Comparison of ENCODE assay signal across 11 cellular contexts in genomic region chr17:4795168-4795567, GRCh38. TPM values are rescaled to one million over a fixed set of nuclear protein-coding genes. Genes with fewer than 3 reads are reported as not detected.
DNase-seq lines count a peak whose midpoint lies in the region; ATAC-seq and TF ChIP-seq lines count a peak whose summit lies in the region.
"Had no signal": no experiment of that assay in that cellular context is flagged by ENCODE, and none has a peak within 500 bp of the region (broad histone marks: within the 10 kb centered on the region; RNA-seq: fewer than 3 reads in every experiment).

No MANE protein-coding gene starts in this region.

- H3K79me2 ChIP-seq in OCI-LY3 (ENCODE audit: low read length) (peaks cover 11% of the 10 kb centered on the region), neural progenitor cell (ENCODE audit: low read depth) (peaks cover 18% of the 10 kb centered on the region)

- H2AFZ ChIP-seq in OCI-LY3 (ENCODE audit: low read depth, low read length) (peak overlapping the region; percentile 62), neural progenitor cell (replicated peaks) (peak overlapping the region; percentile 93)

- no peak for ATAC-seq in GM18520 (IDR thresholded peaks at IDR 0.05; ENCODE audit: unreplicated experiment)
- no peak for ATAC-seq in GM18502 (IDR thresholded peaks at IDR 0.05; ENCODE audit: poor library complexity, unreplicated experiment)

- no peaks in the 10 kb centered on the region; the same call in 1 of the 2 replicates for H3K27me3 ChIP-seq in OCI-LY3 (ENCODE audit: low read depth, low read length)
- H3K27me3 ChIP-seq in neural progenitor cell: peaks cover 33% of the 10 kb centered on the region

- peak overlapping the region in 5 of 7 donors; percentile 69 to 97 (median 89) for H3K27ac Mint-ChIP-seq in CD14-positive monocyte
- H3K27ac Mint-ChIP-seq in chondrocyte (ENCODE audit: unreplicated experiment): peak overlapping the region; percentile 95
- peak overlapping the region; percentile 92 for H3K27ac Mint-ChIP-seq in neural progenitor cell

- H3K27me3 Mint-ChIP-seq in CD14-positive monocyte (ENCODE audit: low read depth in 3 of 3): peaks cover 10 to 23% (median 22%) of the 10 kb centered on the region in 3 donors
- no peaks in the 10 kb centered on the region for H3K27me3 Mint-ChIP-seq in chondrocyte (ENCODE audit: low read depth)
- H3K27me3 Mint-ChIP-seq in neural progenitor cell (ENCODE audit: insufficient read depth, low read depth): peaks cover 16% of the 10 kb centered on the region

- 0 out of 2 replicates have a peak, but pooled peaks cover 4% of the 10 kb centered on the region for H3K9me3 ChIP-seq in OCI-LY3 (ENCODE audit: insufficient read depth, low read length)
- no peaks in the 10 kb centered on the region for H3K9me3 ChIP-seq in neural progenitor cell (ENCODE audit: low read depth)

- intact Hi-C loops in CD14-positive monocyte (cut with micrococcal nuclease): loop anchor here (5.0 to 10.0 kb wide), 4 partner anchors 42 to 83 kb away; partner anchors contain the start of genes ARRB2 (in 1 of the 2) and MED11 (in 1 of the 2)

- H3K4me2 ChIP-seq in OCI-LY3 (ENCODE audit: low read length) (peak overlapping the region; percentile 29), neural progenitor cell (no peak overlapping the region)

- no peaks in the 10 kb centered on the region for H3K36me3 ChIP-seq in OCI-LY3 (replicated peaks; ENCODE audit: low read depth, low read length)
- no peaks in the 10 kb centered on the region for H3K36me3 ChIP-seq in neural progenitor cell

- H3K4me3 Mint-ChIP-seq in CD14-positive monocyte: no peak overlapping the region
- no peak overlapping the region for H3K4me3 Mint-ChIP-seq in chondrocyte (ENCODE audit: unreplicated experiment)
- H3K4me3 Mint-ChIP-seq in neural progenitor cell: peak overlapping the region; percentile 98

- H4K20me1 ChIP-seq in OCI-LY3 (ENCODE audit: insufficient read depth, low read length) (no peaks in the 10 kb centered on the region), neural progenitor cell (ENCODE audit: low read depth) (peaks cover 11% of the 10 kb centered on the region)

- H3K36me3 Mint-ChIP-seq in CD14-positive monocyte (peaks cover 15 to 22% of the 10 kb centered on the region in 2 donors), chondrocyte (ENCODE audit: low read depth) (peaks cover 8% of the 10 kb centered on the region), neural progenitor cell (peaks cover 10% of the 10 kb centered on the region)

- no peak for DNase-seq in CD14-positive monocyte (ENCODE audit: low spot score)
- no peak for DNase-seq in chondrocyte (ENCODE audit: low spot score)
- DNase-seq in neural progenitor cell (ENCODE audit: low spot score): no peak
- DNase-seq in NCI-H524 (lab: John Stamatoyannopoulos, UW): no peak
- DNase-seq in stimulated activated CD4-positive, alpha-beta T cell treated with anti-CD3 and anti-CD28 coated beads, Interleukin-2, amount 100 ng/mL, for 24 hours: no peak

- H3K9me3 Mint-ChIP-seq in CD14-positive monocyte (peaks cover 0 to 3% (median 0%) of the 10 kb centered on the region in 7 donors), chondrocyte (ENCODE audit: low read depth) (no peaks in the 10 kb centered on the region), neural progenitor cell (no peaks in the 10 kb centered on the region)

- H3K27ac ChIP-seq in OCI-LY3 (ENCODE audit: low read length): no peak overlapping the region
- no peak overlapping the region for H3K27ac ChIP-seq in neural progenitor cell

- H3K4me3 ChIP-seq in OCI-LY3 (ENCODE audit: low read length): peak overlapping the region; percentile 98
- H3K4me3 ChIP-seq in neural progenitor cell: no peak overlapping the region

- TF ChIP-seq CTCF in CD14-positive monocyte (IDR thresholded peaks at IDR 0.05) (no peak), OCI-LY3 (IDR thresholded peaks at IDR 0.05; ENCODE audit: low read depth, low read length) (no peak), chondrocyte (IDR thresholded peaks at IDR 0.05) (no peak), neural progenitor cell (IDR thresholded peaks at IDR 0.05) (no peak)

- peaks cover 9% of the 10 kb centered on the region for H3F3A ChIP-seq in neural progenitor cell (ENCODE audit: low read depth)

- H3K9ac ChIP-seq in OCI-LY3 (ENCODE audit: low read length) (no peak overlapping the region), neural progenitor cell (no peak overlapping the region)

- H3K4me1 Mint-ChIP-seq in CD14-positive monocyte: peaks cover 23% of the 10 kb centered on the region
- peaks cover 19% of the 10 kb centered on the region for H3K4me1 Mint-ChIP-seq in chondrocyte (ENCODE audit: low read depth)
- peaks cover 13% of the 10 kb centered on the region for H3K4me1 Mint-ChIP-seq in neural progenitor cell

- H3K4me1 ChIP-seq in OCI-LY3 (ENCODE audit: low read length) (peaks cover 3% of the 10 kb centered on the region; the same call in 1 of the 2 replicates), neural progenitor cell (peaks cover 5% of the 10 kb centered on the region)

RNA-seq across cellular contexts. Expression of gene PSMB6, which starts 0.8 kb away (rescaled TPM):
- 100 to 1,000 TPM; 361 to 364 TPM for polyA plus RNA-seq in CD14-positive monocyte
- total RNA-seq in chondrocyte: 110 to 146 TPM (median 113 TPM) in 3 replicates
- total RNA-seq in neural progenitor cell (ENCODE audit: low replicate concordance): 144 and 199 TPM in 2 replicates

RNA-seq across cellular contexts. Expression of gene GLTPD2, which starts 6.4 kb away (rescaled TPM):
- 1 to 10 TPM; 1.5 to 2.1 TPM for polyA plus RNA-seq in CD14-positive monocyte
- total RNA-seq in chondrocyte (not detected in 3 replicates), neural progenitor cell (ENCODE audit: low replicate concordance) (not detected in 2 replicates)
- total RNA-seq: fibroblast of villous mesenchyme, left cardiac atrium, right cardiac atrium had no signal
- polyA plus RNA-seq: right cardiac atrium had no signal

RNA-seq across cellular contexts. Expression of gene VMO1, which starts 9.0 kb away (rescaled TPM):
- under 1 TPM; 0.54 to 0.79 TPM for polyA plus RNA-seq in CD14-positive monocyte
- total RNA-seq in chondrocyte (0.82 to 2.4 TPM (median 1.2 TPM) in 3 replicates), neural progenitor cell (ENCODE audit: low replicate concordance) (0.31 TPM in 1 of 2 replicates, not detected in the other)
- total RNA-seq: fibroblast of villous mesenchyme had no signal

RNA-seq across cellular contexts. Expression of gene PLD2, which starts 11.8 kb away (rescaled TPM):
- polyA plus RNA-seq in CD14-positive monocyte: 1 to 10 TPM; 3.5 to 4.0 TPM
- total RNA-seq in chondrocyte: 30.3 to 35.3 TPM (median 32.1 TPM) in 3 replicates
- total RNA-seq in neural progenitor cell (ENCODE audit: low replicate concordance): 23.8 and 36.0 TPM in 2 replicates
